1 cellular context compared by ENCODE assay signal in genomic region chr7:78620931-78621330, GRCh38.
TF ChIP-seq lines count a peak whose summit lies in the region.

No MANE protein-coding gene starts in this region.

TF ChIP-seq in GM23338, 12 proteins besides CTCF, POLR2A, EP300 and RAD21:
- TF ChIP-seq REST (IDR thresholded peaks at IDR 0.05; ENCODE audit: unreplicated experiment), result peak; percentile 94
- no peak for TF ChIP-seq ETS1 (IDR thresholded peaks at IDR 0.05)
